8 cellular contexts compared by ENCODE assay signal in the genomic region with DNA sequence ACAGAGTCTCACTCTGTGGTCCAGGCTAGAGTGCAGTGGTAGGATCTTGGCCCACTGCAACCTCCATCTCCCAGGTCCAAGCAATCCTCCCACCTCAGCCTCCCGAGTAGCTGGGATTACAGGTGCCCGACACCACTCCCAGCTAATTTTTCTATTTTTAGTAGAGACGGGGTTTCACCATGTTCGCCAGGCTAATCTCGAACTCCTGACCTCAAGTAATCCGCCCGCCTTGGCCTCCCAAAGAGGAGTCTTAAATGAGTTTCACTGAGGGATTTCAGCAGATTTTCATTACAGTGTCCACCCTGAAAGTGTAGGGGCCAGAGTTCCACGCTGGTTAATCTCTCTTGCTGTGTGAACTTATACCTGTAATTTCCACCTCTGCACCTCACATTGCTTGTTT. TPM values are rescaled to one million over a fixed set of nuclear protein-coding genes. Genes with fewer than 3 reads are reported as not detected.
DNase-seq lines count a peak whose midpoint lies in the region; ATAC-seq, FAIRE-seq and TF ChIP-seq lines count a peak whose summit lies in the region.

No MANE protein-coding gene starts in this region.

- no peaks in the 10 kb centered on the region for H3K27me3 ChIP-seq in CD8-positive, alpha-beta memory T cell (ENCODE audit: insufficient read depth, low read length, poor library complexity, severe bottlenecking)
- no peaks in the 10 kb centered on the region for H3K27me3 ChIP-seq in small intestine (ENCODE audit: control insufficient read depth in 2 of 2, insufficient read depth in 2 of 2, low read length in 2 of 2)

- peaks cover 6 to 43% (median 18%) of the 10 kb centered on the region in 3 donors for H3K36me3 Mint-ChIP-seq in CD8-positive, alpha-beta memory T cell
- H3K36me3 Mint-ChIP-seq in HFFc6 (ENCODE audit: low read depth) (peaks cover 44% of the 10 kb centered on the region), neural crest cell (ENCODE audit: low read depth) (peaks cover 23% of the 10 kb centered on the region)
- peaks cover 47% of the 10 kb centered on the region for H3K36me3 Mint-ChIP-seq in activated CD8-positive, alpha-beta T cell treated with anti-CD3 and anti-CD28 coated beads for 36 hours (ENCODE audit: low read depth)

- H3K4me3 ChIP-seq in CD8-positive, alpha-beta memory T cell (ENCODE audit: low read length): no peak overlapping the region
- H3K4me3 ChIP-seq in small intestine (ENCODE audit: low read depth in 1 of 2, low read length in 2 of 2): no peak overlapping the region

- CTCF ChIA-PET in CD8-positive, alpha-beta memory T cell (lab: Charles Lee): interaction anchor here (1.0 to 2.6 kb wide), 7 partner anchors 9 to 119 kb away, joined by 3 to 13 read pairs (median 5); no protein-coding TSS in a partner anchor
- CTCF ChIA-PET in activated CD8-positive, alpha-beta T cell treated with anti-CD3 and anti-CD28 coated beads for 36 hours (lab: Charles Lee): interaction anchor here (1.3 to 4.2 kb wide), 7 partner anchors 9 to 157 kb away, joined by 3 to 24 read pairs (median 5); no protein-coding TSS in a partner anchor

- no peak for DNase-seq in CD8-positive, alpha-beta memory T cell
- no peak for DNase-seq in HFFc6
- no peak for DNase-seq in activated CD8-positive, alpha-beta T cell treated with anti-CD3 and anti-CD28 coated beads for 36 hours
- no peak for DNase-seq in neural crest cell (ENCODE audit: low read depth, low spot score)
- no peak for DNase-seq in small intestine
- DNase-seq in RKO (ENCODE audit: low spot score): no peak

- H3K36me3 ChIP-seq in CD8-positive, alpha-beta memory T cell (ENCODE audit: insufficient read depth, low read length): peaks cover 29% of the 10 kb centered on the region
- H3K36me3 ChIP-seq in small intestine (ENCODE audit: control insufficient read depth in 2 of 2, insufficient read depth in 2 of 2, low read length in 2 of 2): peaks cover 5 to 16% of the 10 kb centered on the region in 2 donors

- peaks cover 25% of the 10 kb centered on the region for H3K4me1 ChIP-seq in CD8-positive, alpha-beta memory T cell (ENCODE audit: insufficient read depth, low read length)
- no peaks in the 10 kb centered on the region for H3K4me1 ChIP-seq in small intestine (ENCODE audit: control insufficient read depth in 2 of 2, insufficient read depth in 1 of 2, low read depth in 1 of 2, low read length in 1 of 2)

- FAIRE-seq in small intestine (lab: Jason Lieb, UNC): no peak

- no peaks in the 10 kb centered on the region for H3K9me3 ChIP-seq in CD8-positive, alpha-beta memory T cell (ENCODE audit: low read length)
- H3K9me3 ChIP-seq in small intestine (ENCODE audit: control insufficient read depth, low read depth): no peaks in the 10 kb centered on the region

- peak overlapping the region in 6 of 7 donors; percentile 18 to 98 (median 94) for H3K4me3 Mint-ChIP-seq in CD8-positive, alpha-beta memory T cell
- H3K4me3 Mint-ChIP-seq in HFFc6 (peak overlapping the region; percentile 96; the same call in 1 of the 2 replicates), neural crest cell (peak overlapping the region; percentile 94)
- H3K4me3 Mint-ChIP-seq in activated CD8-positive, alpha-beta T cell treated with anti-CD3 and anti-CD28 coated beads for 36 hours: peak overlapping the region; percentile 100

- no peak for TF ChIP-seq CTCF in HFFc6 (IDR thresholded peaks at IDR 0.05)
- TF ChIP-seq CTCF in activated CD8-positive, alpha-beta T cell treated with anti-CD3 and anti-CD28 coated beads for 36 hours (IDR thresholded peaks at IDR 0.05): no peak
- no peak for TF ChIP-seq CTCF in neural crest cell (conservative IDR thresholded peaks at IDR 0.05)

- H3K4me1 Mint-ChIP-seq in CD8-positive, alpha-beta memory T cell: peaks cover 41 to 46% (median 42%) of the 10 kb centered on the region in 3 donors
- H3K4me1 Mint-ChIP-seq in HFFc6 (ENCODE audit: low read depth): peaks cover 42% of the 10 kb centered on the region
- peaks cover 40% of the 10 kb centered on the region for H3K4me1 Mint-ChIP-seq in activated CD8-positive, alpha-beta T cell treated with anti-CD3 and anti-CD28 coated beads for 36 hours (ENCODE audit: low read depth)
- H3K4me1 Mint-ChIP-seq in neural crest cell: peaks cover 53% of the 10 kb centered on the region

- H3K27me3 Mint-ChIP-seq in CD8-positive, alpha-beta memory T cell: no peaks in the 10 kb centered on the region
- H3K27me3 Mint-ChIP-seq in HFFc6 (ENCODE audit: insufficient read depth) (peaks cover 17% of the 10 kb centered on the region), neural crest cell (ENCODE audit: low read depth) (peaks cover 2% of the 10 kb centered on the region)
- no peaks in the 10 kb centered on the region for H3K27me3 Mint-ChIP-seq in activated CD8-positive, alpha-beta T cell treated with anti-CD3 and anti-CD28 coated beads for 36 hours

- intact Hi-C loops in activated CD8-positive, alpha-beta T cell treated with anti-CD3 and anti-CD28 coated beads for 36 hours (cut with micrococcal nuclease): no loop called here

- POLR2A ChIA-PET in CD8-positive, alpha-beta memory T cell (lab: Charles Lee): interaction anchor here (1.4 kb wide), 1 partner anchor 31 kb away, joined by 3 read pairs; no protein-coding TSS in a partner anchor
- POLR2A ChIA-PET in activated CD8-positive, alpha-beta T cell treated with anti-CD3 and anti-CD28 coated beads for 36 hours (lab: Charles Lee): interaction anchor here (0.8 to 3.5 kb wide), 9 partner anchors 9 to 154 kb away, joined by 3 to 26 read pairs (median 6); no protein-coding TSS in a partner anchor

- H3K27ac Mint-ChIP-seq in CD8-positive, alpha-beta memory T cell: peak overlapping the region in 7 of 8 donors; percentile 87 to 98 (median 94)
- H3K27ac Mint-ChIP-seq in HFFc6: no peak overlapping the region
- peak overlapping the region; percentile 99 for H3K27ac Mint-ChIP-seq in activated CD8-positive, alpha-beta T cell treated with anti-CD3 and anti-CD28 coated beads for 36 hours
- peak overlapping the region; percentile 98 for H3K27ac Mint-ChIP-seq in neural crest cell (ENCODE audit: unreplicated experiment)

- H3K27ac ChIP-seq in CD8-positive, alpha-beta memory T cell (ENCODE audit: low read depth, low read length): no peak overlapping the region
- no peak overlapping the region for H3K27ac ChIP-seq in small intestine (ENCODE audit: low read depth in 1 of 2, low read length in 1 of 2)

- WGBS in small intestine, 3 donors: 74 to 80% (median 76%) methylated on average over 8 of the region's 8 CpGs

- ATAC-seq in activated CD8-positive, alpha-beta T cell treated with anti-CD3 and anti-CD28 coated beads for 36 hours: peak; percentile 5
- ATAC-seq in HG03025 (IDR thresholded peaks at IDR 0.05; ENCODE audit: low FRiP score, unreplicated experiment) (no peak), HG03280 (IDR thresholded peaks at IDR 0.05; ENCODE audit: unreplicated experiment) (no peak)

- H3K9me3 Mint-ChIP-seq in CD8-positive, alpha-beta memory T cell: no peaks in the 10 kb centered on the region
- H3K9me3 Mint-ChIP-seq in HFFc6 (no peaks in the 10 kb centered on the region), neural crest cell (no peaks in the 10 kb centered on the region)
- no peaks in the 10 kb centered on the region for H3K9me3 Mint-ChIP-seq in activated CD8-positive, alpha-beta T cell treated with anti-CD3 and anti-CD28 coated beads for 36 hours

RNA-seq across cellular contexts. Expression of a gene that starts 0.4 kb away (rescaled TPM):
- 1,000 to 10,000 TPM; 3,916 to 3,935 TPM for total RNA-seq in CD8-positive, alpha-beta memory T cell
- 4,910 TPM for polyA plus RNA-seq in CD8-positive, alpha-beta memory T cell
- 1,000 to 10,000 TPM; 1,897 to 2,167 (median 1,932) TPM for total RNA-seq in HFFc6 (2021; fragmentation: NEBNext Ultra II Directional; extraction: Animal tissue kit (Norgen Biotek cat#: 25700))
- 1,000 to 10,000 TPM; 4,906 to 4,954 TPM for total RNA-seq in activated CD8-positive, alpha-beta T cell treated with anti-CD3 and anti-CD28 coated beads for 36 hours
- 3,598 and 3,664 TPM in 2 replicates for total RNA-seq in neural crest cell
- polyA plus RNA-seq in small intestine: 1,000 to 10,000 TPM; 1,492 to 4,274 (median 2,891) TPM

RNA-seq across cellular contexts. Expression of a gene that starts 34.1 kb away (rescaled TPM):
- under 1 TPM; 0.44 to 0.83 TPM for total RNA-seq in CD8-positive, alpha-beta memory T cell
- polyA plus RNA-seq in CD8-positive, alpha-beta memory T cell: 0.37 TPM
- total RNA-seq in HFFc6 (2021; fragmentation: NEBNext Ultra II Directional; extraction: Animal tissue kit (Norgen Biotek cat#: 25700)): not detected
- under 1 TPM; 0.16 to 0.77 TPM for total RNA-seq in activated CD8-positive, alpha-beta T cell treated with anti-CD3 and anti-CD28 coated beads for 36 hours
- total RNA-seq in neural crest cell: 9.4 and 11.6 TPM in 2 replicates
- polyA plus RNA-seq in small intestine: under 1 TPM in 1 of 3 donors, not detected in 2; 0.81 TPM

RNA-seq across cellular contexts. Expression of a gene that starts 47.4 kb away (rescaled TPM):
- total RNA-seq in CD8-positive, alpha-beta memory T cell: 10 to 100 TPM in 1 of 2 experiments, 1 to 10 TPM in 1; 9.9 to 10.6 TPM
- polyA plus RNA-seq in CD8-positive, alpha-beta memory T cell: 5.5 TPM
- 10 to 100 TPM; 10.8 to 14.4 (median 11.2) TPM for total RNA-seq in HFFc6 (2021; fragmentation: NEBNext Ultra II Directional; extraction: Animal tissue kit (Norgen Biotek cat#: 25700))
- total RNA-seq in activated CD8-positive, alpha-beta T cell treated with anti-CD3 and anti-CD28 coated beads for 36 hours: 10 to 100 TPM; 16.2 to 18.8 TPM
- 53.8 and 56.5 TPM in 2 replicates for total RNA-seq in neural crest cell
- 10 to 100 TPM; 20.0 to 41.5 (median 28.2) TPM for polyA plus RNA-seq in small intestine
